17 cellular contexts compared by ENCODE assay signal in genomic region chr1:32676945-32677344, GRCh38. TPM values are rescaled to one million over a fixed set of nuclear protein-coding genes. Genes with fewer than 3 reads are reported as not detected.
"Had no signal": no experiment of that assay in that cellular context is flagged by ENCODE, and none has a peak within 500 bp of the region (broad histone marks: within the 10 kb centered on the region; RNA-seq: fewer than 3 reads in every experiment).

No MANE protein-coding gene starts in this region.

- H3K36me3 ChIP-seq: ovary had no signal

- H3K4me1 Mint-ChIP-seq: memory B cell; mesothelial cell of epicardium; neural progenitor cell; stimulated activated effector memory CD8-positive, alpha-beta T cell treated with anti-CD3 and anti-CD28 coated beads, Interleukin-12 subunit alpha, Interleukin-12 subunit beta, amount 100 ng/mL, for 72 hours had no signal

- H3K4me1 ChIP-seq: neural progenitor cell had no signal

- H3K27me3 Mint-ChIP-seq: memory B cell; natural killer cell treated with Interleukin-12 subunit alpha and Interleukin-12 subunit beta and Interleukin-15 and Interleukin-18, amount 100 ng/mL, for 72 hours had no signal

- H3K27ac Mint-ChIP-seq: memory B cell; mesothelial cell of epicardium; natural killer cell treated with Interleukin-12 subunit alpha and Interleukin-12 subunit beta and Interleukin-15 and Interleukin-18, amount 100 ng/mL, for 72 hours; neural progenitor cell; stimulated activated effector memory CD8-positive, alpha-beta T cell treated with anti-CD3 and anti-CD28 coated beads, Interleukin-12 subunit alpha, Interleukin-12 subunit beta, amount 100 ng/mL, for 72 hours had no signal

- H3K27ac ChIP-seq: esophagus squamous epithelium, neural progenitor cell, ovary, right atrium auricular region, tibial nerve had no signal

- H3K4me3 Mint-ChIP-seq: memory B cell; mesothelial cell of epicardium; natural killer cell treated with Interleukin-12 subunit alpha and Interleukin-12 subunit beta and Interleukin-15 and Interleukin-18, amount 100 ng/mL, for 72 hours; neural progenitor cell; stimulated activated effector memory CD8-positive, alpha-beta T cell treated with anti-CD3 and anti-CD28 coated beads, Interleukin-12 subunit alpha, Interleukin-12 subunit beta, amount 100 ng/mL, for 72 hours had no signal

- H3K9me3 Mint-ChIP-seq: memory B cell; mesothelial cell of epicardium; natural killer cell treated with Interleukin-12 subunit alpha and Interleukin-12 subunit beta and Interleukin-15 and Interleukin-18, amount 100 ng/mL, for 72 hours; neural progenitor cell; stimulated activated effector memory CD8-positive, alpha-beta T cell treated with anti-CD3 and anti-CD28 coated beads, Interleukin-12 subunit alpha, Interleukin-12 subunit beta, amount 100 ng/mL, for 72 hours had no signal

- ATAC-seq: gastroesophageal sphincter; natural killer cell treated with Interleukin-12 subunit alpha and Interleukin-12 subunit beta and Interleukin-15 and Interleukin-18, amount 100 ng/mL, for 72 hours; stimulated activated effector memory CD8-positive, alpha-beta T cell treated with anti-CD3 and anti-CD28 coated beads, Interleukin-12 subunit alpha, Interleukin-12 subunit beta, amount 100 ng/mL, for 72 hours; stimulated activated naive CD8-positive, alpha-beta T cell treated with anti-CD3 and anti-CD28 coated beads, Interleukin-15, Interleukin-2, amounts not matched to agents 100 U/mL and 50 U/mL, for 24 hours had no signal

- H3K9me3 ChIP-seq: esophagus squamous epithelium, gastroesophageal sphincter, ovary, right atrium auricular region, tibial nerve had no signal

- DNase-seq: dermis blood vessel endothelial cell; esophagus squamous epithelium; foreskin fibroblast; glutamatergic neuron; nucleus accumbens; ovary; small intestine; stimulated activated CD4-positive, alpha-beta T cell treated with anti-CD3 and anti-CD28 coated beads, Interleukin-12 subunit alpha, Interleukin-12 subunit beta, amount 100 ng/mL, for 4 hours; stimulated activated naive CD8-positive, alpha-beta T cell treated with anti-CD3 and anti-CD28 coated beads, Interleukin-15, Interleukin-2, amounts not matched to agents 100 U/mL and 50 U/mL, for 24 hours had no signal

- H3K27me3 ChIP-seq: esophagus squamous epithelium, gastroesophageal sphincter, neural progenitor cell, ovary, right atrium auricular region, tibial nerve had no signal

- H3K4me3 ChIP-seq: esophagus squamous epithelium, gastroesophageal sphincter, neural progenitor cell, ovary, right atrium auricular region, tibial nerve had no signal

RNA-seq across cellular contexts. Expression of gene SYNC, which starts 25.6 kb away (rescaled TPM):
- total RNA-seq: natural killer cell treated with Interleukin-12 subunit alpha and Interleukin-12 subunit beta and Interleukin-15 and Interleukin-18, amount 100 ng/mL, for 72 hours had no signal
